In genomic region chr1:33918368-33918767, GRCh38 we compare ENCODE assay signal across 21 cellular contexts. TPM values are rescaled to one million over a fixed set of nuclear protein-coding genes. Genes with fewer than 3 reads are reported as not detected.
A peak's percentile ranks its signal among the peaks of the same experiment; 100 is the strongest.
DNase-seq lines count a peak whose midpoint lies in the region; FAIRE-seq and TF ChIP-seq lines count a peak whose summit lies in the region.
"Had no signal": no experiment of that assay in that cellular context is flagged by ENCODE, and none has a peak within 500 bp of the region (broad histone marks: within the 10 kb centered on the region; RNA-seq: fewer than 3 reads in every experiment).

No MANE protein-coding gene starts in this region.

- WGBS in sigmoid colon, 2 donors, result 5 to 34% methylated on average over 1 of the region's 1 CpG

- H3K9me3 ChIP-seq in MG63 (no peaks in the 10 kb centered on the region; the same call in 1 of the 2 replicates), OCI-LY7 (ENCODE audit: low read length) (no peaks in the 10 kb centered on the region), sigmoid colon (no peaks in the 10 kb centered on the region)
- H3K9me3 ChIP-seq: colonic mucosa, testis had no signal

- BruUV-seq in OCI-LY7 (replicated peaks; lab: Mats Ljungman, UMichigan), result no TSS peak

- POLR2A ChIA-PET in OCI-LY7 (lab: Charles Lee), result no interaction called here

- no peak for FAIRE-seq in GM12891 (lab: Jason Lieb, UNC)

- H3K36me3 ChIP-seq in MG63 (no peaks in the 10 kb centered on the region), OCI-LY7 (ENCODE audit: insufficient read depth, low read length) (no peaks in the 10 kb centered on the region), sigmoid colon (no peaks in the 10 kb centered on the region)
- H3K36me3 ChIP-seq: colonic mucosa had no signal

- no peak for TF ChIP-seq EP300 in sigmoid colon (IDR thresholded peaks at IDR 0.05)

- no peaks in the 10 kb centered on the region for H3K27me3 ChIP-seq in MG63
- H3K27me3 ChIP-seq in sigmoid colon, result no peaks in the 10 kb centered on the region
- H3K27me3 ChIP-seq: colonic mucosa, testis had no signal

- no peaks in the 10 kb centered on the region for H3K79me2 ChIP-seq in OCI-LY7 (ENCODE audit: insufficient read depth, low read depth, low read length)

- CTCF ChIA-PET in OCI-LY7 (lab: Charles Lee; ENCODE audit: unreplicated experiment), result no interaction called here

- DNase-seq in EH (ENCODE audit: low read depth) (peak; percentile 83), MG63 (peak; percentile 17), caudate nucleus (lab: John Stamatoyannopoulos, UW) (no peak), non-pigmented ciliary epithelial cell (ENCODE audit: low read depth) (peak; percentile 10), OCI-LY7 (ENCODE audit: low spot score) (no peak), sigmoid colon (no peak), GM12891 (ENCODE audit: insufficient read length, low spot score) (no peak)
- DNase-seq: activated CD4-positive, CD25-positive, alpha-beta regulatory T cell treated with anti-CD3 and anti-CD28 coated beads, Interleukin-2, amount 50 U/mL, for 72 hours; activated effector memory CD4-positive, alpha-beta T cell treated with anti-CD3 and anti-CD28 coated beads, Interleukin-2, amount 50 U/mL, for 16 hours; amygdala; CD4-positive, CD25-positive, alpha-beta regulatory T cell; colonic mucosa; naive thymus-derived CD4-positive, alpha-beta T cell; NCI-H1930; stimulated activated CD4-positive, alpha-beta T cell treated with anti-CD3 and anti-CD28 coated beads, Interleukin-4, amount 100 ng/mL, for 4 hours; testis had no signal

- no peak overlapping the region for H3K4me3 ChIP-seq in MG63
- H3K4me3 ChIP-seq in OCI-LY7 (ENCODE audit: low read depth, low read length, poor library complexity, severe bottlenecking), result no peak overlapping the region
- no peak overlapping the region for H3K4me3 ChIP-seq in sigmoid colon
- H3K4me3 ChIP-seq: colonic mucosa, lung, skin epidermis, testis had no signal

- intact Hi-C loops in OCI-LY7 (cut with micrococcal nuclease; ENCODE audit: unreplicated experiment) (no loop called here), sigmoid colon (cut with DNase I) (no loop called here)

- H3K9me2 ChIP-seq in OCI-LY7 (ENCODE audit: insufficient read depth, low read length), result no peaks in the 10 kb centered on the region

- TF ChIP-seq CTCF in OCI-LY7 (conservative IDR thresholded peaks at IDR 0.05; ENCODE audit: low read length), result no peak
- TF ChIP-seq CTCF in sigmoid colon (IDR thresholded peaks at IDR 0.05), result no peak

- no peaks in the 10 kb centered on the region for H3K4me1 ChIP-seq in OCI-LY7 (ENCODE audit: insufficient read depth, low read length, poor library complexity, severe bottlenecking)
- no peaks in the 10 kb centered on the region for H3K4me1 ChIP-seq in sigmoid colon
- H3K4me1 ChIP-seq: colonic mucosa, testis had no signal

- no peak for TF ChIP-seq POLR2A in sigmoid colon (IDR thresholded peaks at IDR 0.05)
- TF ChIP-seq POLR2A in GM12891 (IDR thresholded peaks at IDR 0.05; ENCODE audit: low read depth, low read length), result no peak

- no peaks in the 10 kb centered on the region for H4K20me1 ChIP-seq in OCI-LY7 (ENCODE audit: insufficient read depth, low read length)

- H3K4me2 ChIP-seq in OCI-LY7 (ENCODE audit: low read length), result no peak overlapping the region

- H2AFZ ChIP-seq in OCI-LY7 (ENCODE audit: low read length), result no peak overlapping the region

- H3K27ac ChIP-seq in caudate nucleus (ENCODE audit: low read depth, low read length) (peak overlapping the region; percentile 36), OCI-LY7 (ENCODE audit: low read depth, low read length, poor library complexity, severe bottlenecking) (no peak overlapping the region), sigmoid colon (no peak overlapping the region)
- H3K27ac ChIP-seq: colonic mucosa, skin epidermis, testis had no signal

TF ChIP-seq in GM12891, 5 proteins besides CTCF, POLR2A, EP300 and RAD21:
- TF ChIP-seq POU2F2 (IDR thresholded peaks at IDR 0.05; ENCODE audit: low read depth, low read length), result no peak
- no peak for TF ChIP-seq PAX5 (IDR thresholded peaks at IDR 0.05; ENCODE audit: insufficient read depth, low read length, severe bottlenecking)
- TF ChIP-seq POLR2AphosphoS5 (IDR thresholded peaks at IDR 0.05; ENCODE audit: low read depth, low read length), result no peak
- TF ChIP-seq TAF1 (IDR thresholded peaks at IDR 0.05; ENCODE audit: low read depth, low read length), result no peak
- no peak for TF ChIP-seq SPI1 (IDR thresholded peaks at IDR 0.05; ENCODE audit: low read depth, low read length)

RNA-seq across cellular contexts. Expression of gene HMGB4, which starts 54.5 kb away (rescaled TPM):
- not detected in 2 replicates for total RNA-seq in MG63 (2014; rRNA removed; shearing (Covaris generic); ENCODE audit: low replicate concordance)
- total RNA-seq in OCI-LY7 (2014; rRNA removed; shearing (Covaris generic)), result not detected in 2 replicates
- total RNA-seq in OCI-LY7 (2022) (not detected in 2 replicates), sigmoid colon (not detected)
- not detected for polyA plus RNA-seq in sigmoid colon
- not detected for polyA plus RNA-seq in GM12891 (2012; ENCODE audit: low read depth, missing spikeins)
- total RNA-seq: CD4-positive, CD25-positive, alpha-beta regulatory T cell; colonic mucosa; lung; naive thymus-derived CD4-positive, alpha-beta T cell; NCI-H460; posterior vena cava; T-helper 2 cell treated with Interferon-gamma antibody and Interleukin-4, amounts not matched to agents 100 ng/mL and 5 ng/mL, for 36 hours had no signal
- polyA plus RNA-seq: CD4-positive, CD25-positive, alpha-beta regulatory T cell; lung; naive thymus-derived CD4-positive, alpha-beta T cell had no signal

Comparison
In these comparisons a context has a peak if more than half of its experiments do, and no peak if none do; other contexts are left out.
1. DNase-seq: peak in EH (single experiment), MG63 (single experiment) and non-pigmented ciliary epithelial cell (single experiment); none in caudate nucleus (0 of 61), OCI-LY7 (single experiment), sigmoid colon (single experiment) and GM12891 (single experiment).